Comparison of ENCODE assay signal across 8 cellular contexts in genomic region chr13:109786457-109787134, GRCh38. TPM values are rescaled to one million over a fixed set of nuclear protein-coding genes. Genes with fewer than 3 reads are reported as not detected.
DNase-seq lines count a peak whose midpoint lies in the region; ATAC-seq, FAIRE-seq and TF ChIP-seq lines count a peak whose summit lies in the region.

Gene IRS2, minus strand, starts transcription at chr13:109786583. Its CDS starts 530 bp downstream, at chr13:109786053.

- H3K9me3 ChIP-seq in kidney (ENCODE audit: control insufficient read depth in 1 of 2, low read length in 2 of 2), result no peaks in the 10 kb centered on the region

- peak within 1 kb of the TSS; percentile 91 to 93 for H3K27ac ChIP-seq in kidney (ENCODE audit: low read depth in 2 of 2, low read length in 2 of 2)

- H3K4me1 ChIP-seq in kidney (ENCODE audit: control insufficient read depth in 1 of 2, insufficient read depth in 1 of 2, low read depth in 1 of 2, low read length in 2 of 2), result peaks cover 0 to 7% of the 10 kb centered on the region in 2 donors

- ATAC-seq in GM19023 (IDR thresholded peaks at IDR 0.05; ENCODE audit: unreplicated experiment) (peak; percentile 94), HG03159 (IDR thresholded peaks at IDR 0.05; ENCODE audit: unreplicated experiment) (peak; percentile 96)

- peak within 1 kb of the TSS; percentile 73 for H3K9ac ChIP-seq in kidney (ENCODE audit: low read length in 2 of 2)

- H3K4me3 ChIP-seq in kidney (ENCODE audit: low read length in 2 of 2), result peak within 1 kb of the TSS; percentile 58 to 72

- DNase-seq in AG08395 (ENCODE audit: low spot score) (peak; percentile 90), NCI-H2227 (lab: John Stamatoyannopoulos, UW; ENCODE audit: unreplicated experiment) (peak; percentile 94), cerebellar cortex (ENCODE audit: low spot score) (peak; percentile 90), kidney (peak; percentile 97)
- peak; percentile 89 for DNase-seq in activated CD4-positive, CD25-positive, alpha-beta regulatory T cell treated with anti-CD3 and anti-CD28 coated beads, Interleukin-2, amount 50 U/mL, for 72 hours
- peak; percentile 76 to 87 (median 87) for DNase-seq in stimulated activated CD4-positive, alpha-beta T cell treated with anti-CD3 and anti-CD28 coated beads, Interleukin-12 subunit alpha, Interleukin-12 subunit beta, amount 100 ng/mL, for 48 hours (ENCODE audit: low read depth in 2 of 3, low spot score in 1 of 3)

- H3K36me3 ChIP-seq in kidney (ENCODE audit: control insufficient read depth in 1 of 2, insufficient read depth in 2 of 2, low read length in 2 of 2), result no peaks in the 10 kb centered on the region

- TF ChIP-seq CTCF in kidney (IDR thresholded peaks at IDR 0.05; ENCODE audit: borderline replicate concordance, extremely low read depth, insufficient read depth), result no peak

- intact Hi-C loops in kidney (cut with DNase I), result no loop called here

- FAIRE-seq in kidney (lab: Jason Lieb, UNC), result no peak

RNA-seq across cellular contexts. Expression of gene IRS2, which starts in this region (rescaled TPM):
- total RNA-seq in kidney, result 12.9 TPM
- polyA plus RNA-seq in kidney (ENCODE audit: insufficient read depth, low read depth, low replicate concordance), result 2.1 TPM

Comparison
In these comparisons a context has a peak if more than half of its experiments do, and no peak if none do; other contexts are left out.
1. Peak in every context shown above with its lines: DNase-seq, ATAC-seq, H3K4me3 ChIP-seq and H3K27ac ChIP-seq.